In the genomic region with DNA sequence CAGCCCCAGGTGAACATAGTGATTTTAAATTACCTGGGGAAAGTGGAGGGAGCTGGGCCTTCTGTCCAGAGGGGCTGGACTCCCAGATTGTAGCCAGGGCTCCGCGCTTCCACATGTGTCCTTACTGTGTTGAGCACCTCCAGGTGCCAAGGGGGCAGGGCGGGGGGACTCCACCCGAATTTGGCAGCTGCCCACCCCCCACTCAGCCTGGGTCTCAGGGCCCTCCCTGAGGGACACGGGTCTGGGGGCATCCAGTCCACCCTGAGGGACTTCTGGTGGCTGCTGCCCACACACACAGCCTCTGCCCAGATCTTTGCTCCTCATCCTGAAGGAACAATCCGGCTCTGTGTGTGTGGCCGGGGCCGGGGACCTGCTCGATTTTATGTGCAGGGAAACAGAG, we compare ENCODE assay signal across 32 cellular contexts. TPM values are rescaled to one million over a fixed set of nuclear protein-coding genes. Genes with fewer than 3 reads are reported as not detected.
"Had no signal": no experiment of that assay in that cellular context is flagged by ENCODE, and none has a peak within 500 bp of the region (broad histone marks: within the 10 kb centered on the region; RNA-seq: fewer than 3 reads in every experiment).

No MANE protein-coding gene starts in this region.

- H3K27ac ChIP-seq: ascending aorta, breast epithelium, cardiac muscle cell, coronary artery, dorsolateral prefrontal cortex, esophagus muscularis mucosa, foreskin keratinocyte, gastrocnemius medialis had no signal

- H3K9me3 ChIP-seq: ascending aorta, breast epithelium, esophagus muscularis mucosa, gastrocnemius medialis had no signal

- H3K27me3 ChIP-seq: ascending aorta, foreskin keratinocyte had no signal

- H3K4me1 ChIP-seq: ascending aorta, breast epithelium, esophagus muscularis mucosa, foreskin keratinocyte, gastrocnemius medialis had no signal

- H3K4me3 ChIP-seq: ascending aorta, breast epithelium, cardiac muscle cell, coronary artery, dorsolateral prefrontal cortex, esophagus muscularis mucosa, gastrocnemius medialis had no signal

- H3K27me3 Mint-ChIP-seq: activated CD4-positive, alpha-beta T cell treated with anti-CD3 and anti-CD28 coated beads for 36 hours; activated CD4-positive, alpha-beta T cell treated with anti-CD3 and anti-CD28 coated beads, Interleukin-2, amount 10 ng/mL, durations not matched to agents 24 days and 14 days; activated naive CD4-positive, alpha-beta T cell treated with anti-CD3 and anti-CD28 coated beads, Interleukin-2, amount 10 ng/mL, durations not matched to agents 7 days and 5 days had no signal

- H3K27ac Mint-ChIP-seq: activated CD4-positive, alpha-beta memory T cell treated with anti-CD3 and anti-CD28 coated beads for 36 hours; activated CD4-positive, alpha-beta T cell treated with anti-CD3 and anti-CD28 coated beads for 36 hours; activated CD4-positive, alpha-beta T cell treated with anti-CD3 and anti-CD28 coated beads, Interleukin-2, amount 10 ng/mL, durations not matched to agents 24 days and 14 days; activated CD8-positive, alpha-beta T cell treated with anti-CD3 and anti-CD28 coated beads, Interleukin-2, amount 10 ng/mL, durations not matched to agents 7 days and 5 days; activated naive CD4-positive, alpha-beta T cell treated with anti-CD3 and anti-CD28 coated beads, Interleukin-2, amount 10 ng/mL, durations not matched to agents 7 days and 5 days; activated naive CD4-positive, alpha-beta T cell treated with anti-CD3 and anti-CD28 coated beads, Interleukin-2, amount 50 U/mL, for 72 hours; activated naive CD8-positive, alpha-beta T cell treated with anti-CD3 and anti-CD28 coated beads, Interleukin-2, amount 10 ng/mL, durations not matched to agents 7 days and 5 days; activated T-cell treated with anti-CD3 and anti-CD28 coated beads, Interleukin-2, amount 50 U/mL, for 24 hours; brain; dendritic cell treated with granulocyte-macrophage colony-stimulating factor and Interleukin-4, amounts not matched to agents 40 ng/mL and 50 ng/mL, for 4 days had no signal

- H3K36me3 ChIP-seq: ascending aorta, breast epithelium, cardiac muscle cell, esophagus muscularis mucosa, gastrocnemius medialis had no signal

- ATAC-seq: activated CD4-positive, alpha-beta T cell treated with anti-CD3 and anti-CD28 coated beads for 36 hours; activated CD8-positive, alpha-beta T cell treated with anti-CD3 and anti-CD28 coated beads, Interleukin-2, amount 10 ng/mL, durations not matched to agents 7 days and 5 days; activated naive CD4-positive, alpha-beta T cell treated with anti-CD3 and anti-CD28 coated beads, Interleukin-2, amount 50 U/mL, for 72 hours; activated T-cell treated with anti-CD3 and anti-CD28 coated beads, Interleukin-2, amount 50 U/mL, for 72 hours; foreskin keratinocyte; gastrocnemius medialis had no signal

- H3K4me3 Mint-ChIP-seq: activated CD4-positive, alpha-beta memory T cell treated with anti-CD3 and anti-CD28 coated beads for 36 hours; activated CD4-positive, alpha-beta T cell treated with anti-CD3 and anti-CD28 coated beads for 36 hours; activated CD4-positive, alpha-beta T cell treated with anti-CD3 and anti-CD28 coated beads, Interleukin-2, amount 10 ng/mL, durations not matched to agents 24 days and 14 days; activated CD8-positive, alpha-beta T cell treated with anti-CD3 and anti-CD28 coated beads, Interleukin-2, amount 10 ng/mL, durations not matched to agents 7 days and 5 days; activated naive CD4-positive, alpha-beta T cell treated with anti-CD3 and anti-CD28 coated beads, Interleukin-2, amount 10 ng/mL, durations not matched to agents 7 days and 5 days; activated T-cell treated with anti-CD3 and anti-CD28 coated beads, Interleukin-2, amount 50 U/mL, for 24 hours; activated T-cell treated with anti-CD3 and anti-CD28 coated beads, Interleukin-2, amount 50 U/mL, for 72 hours; brain; dendritic cell treated with granulocyte-macrophage colony-stimulating factor and Interleukin-4, amounts not matched to agents 40 ng/mL and 50 ng/mL, for 4 days had no signal

- DNase-seq: activated CD4-positive, alpha-beta memory T cell treated with anti-CD3 and anti-CD28 coated beads for 36 hours; activated CD4-positive, alpha-beta T cell treated with anti-CD3 and anti-CD28 coated beads for 36 hours; activated CD4-positive, alpha-beta T cell treated with anti-CD3 and anti-CD28 coated beads, Interleukin-2, amount 10 ng/mL, durations not matched to agents 24 days and 14 days; activated CD4-positive, CD25-positive, alpha-beta regulatory T cell; activated CD4-positive, CD25-positive, alpha-beta regulatory T cell treated with anti-CD3 and anti-CD28 coated beads, Interleukin-2, amount 50 U/mL, for 72 hours; activated CD8-positive, alpha-beta memory T cell treated with anti-CD3 and anti-CD28 coated beads, Interleukin-2, amount 50 U/mL, for 48 hours; activated CD8-positive, alpha-beta T cell treated with anti-CD3 and anti-CD28 coated beads, Interleukin-2, amount 10 ng/mL, durations not matched to agents 7 days and 5 days; activated gamma-delta T cell; activated naive CD4-positive, alpha-beta T cell; activated naive CD4-positive, alpha-beta T cell treated with anti-CD3 and anti-CD28 coated beads, Interleukin-2, amount 10 ng/mL, durations not matched to agents 7 days and 5 days; activated naive CD8-positive, alpha-beta T cell treated with anti-CD3 and anti-CD28 coated beads, Interleukin-2, amount 10 ng/mL, durations not matched to agents 7 days and 5 days; activated T-cell treated with anti-CD3 and anti-CD28 coated beads for 4 hours; activated T-cell treated with anti-CD3 and anti-CD28 coated beads, Interleukin-2, amount 50 U/mL, for 24 hours; activated T-cell treated with anti-CD3 and anti-CD28 coated beads, Interleukin-2, amount 50 U/mL, for 72 hours; central memory CD4-positive, alpha-beta T cell; dorsolateral prefrontal cortex; effector memory CD4-positive, alpha-beta T cell; erythroblast; foreskin keratinocyte; gastrocnemius medialis; glutamatergic neuron; T-helper 1 cell; T-helper 2 cell had no signal

- H3K36me3 Mint-ChIP-seq: activated CD4-positive, alpha-beta memory T cell treated with anti-CD3 and anti-CD28 coated beads for 36 hours; activated naive CD4-positive, alpha-beta T cell treated with anti-CD3 and anti-CD28 coated beads, Interleukin-2, amount 10 ng/mL, durations not matched to agents 7 days and 5 days; activated naive CD4-positive, alpha-beta T cell treated with anti-CD3 and anti-CD28 coated beads, Interleukin-2, amount 50 U/mL, for 72 hours; activated naive CD8-positive, alpha-beta T cell treated with anti-CD3 and anti-CD28 coated beads, Interleukin-2, amount 10 ng/mL, durations not matched to agents 7 days and 5 days; brain had no signal

- H3K9me3 Mint-ChIP-seq: activated CD4-positive, alpha-beta memory T cell treated with anti-CD3 and anti-CD28 coated beads for 36 hours; activated CD4-positive, alpha-beta T cell treated with anti-CD3 and anti-CD28 coated beads, Interleukin-2, amount 10 ng/mL, durations not matched to agents 24 days and 14 days; activated naive CD4-positive, alpha-beta T cell treated with anti-CD3 and anti-CD28 coated beads, Interleukin-2, amount 10 ng/mL, durations not matched to agents 7 days and 5 days; activated naive CD4-positive, alpha-beta T cell treated with anti-CD3 and anti-CD28 coated beads, Interleukin-2, amount 50 U/mL, for 72 hours; activated naive CD8-positive, alpha-beta T cell treated with anti-CD3 and anti-CD28 coated beads, Interleukin-2, amount 10 ng/mL, durations not matched to agents 7 days and 5 days; activated T-cell treated with anti-CD3 and anti-CD28 coated beads, Interleukin-2, amount 50 U/mL, for 24 hours; activated T-cell treated with anti-CD3 and anti-CD28 coated beads, Interleukin-2, amount 50 U/mL, for 72 hours; dendritic cell treated with granulocyte-macrophage colony-stimulating factor and Interleukin-4, amounts not matched to agents 40 ng/mL and 50 ng/mL, for 4 days had no signal

RNA-seq across cellular contexts. Expression of gene ADGRA1, which starts 28.2 kb away (rescaled TPM):
- total RNA-seq: activated CD4-positive, alpha-beta memory T cell treated with anti-CD3 and anti-CD28 coated beads for 36 hours; activated CD4-positive, alpha-beta T cell treated with anti-CD3 and anti-CD28 coated beads for 36 hours; activated CD4-positive, alpha-beta T cell treated with anti-CD3 and anti-CD28 coated beads, Interleukin-2, amount 10 ng/mL, durations not matched to agents 24 days and 14 days; activated CD8-positive, alpha-beta memory T cell treated with anti-CD3 and anti-CD28 coated beads for 36 hours; activated CD8-positive, alpha-beta T cell treated with anti-CD3 and anti-CD28 coated beads, Interleukin-2, amount 10 ng/mL, durations not matched to agents 7 days and 5 days; activated naive CD4-positive, alpha-beta T cell treated with anti-CD3 and anti-CD28 coated beads, Interleukin-2, amount 50 U/mL, for 72 hours; activated naive CD8-positive, alpha-beta T cell treated with anti-CD3 and anti-CD28 coated beads, Interleukin-2, amount 10 ng/mL, durations not matched to agents 7 days and 5 days; activated T-cell treated with anti-CD3 and anti-CD28 coated beads, Interleukin-2, amount 50 U/mL, for 72 hours; ascending aorta; foreskin keratinocyte; gastrocnemius medialis had no signal
- polyA plus RNA-seq: foreskin keratinocyte had no signal
